In genomic region chr17:17420035-17420434, GRCh38 we compare ENCODE assay signal across 1 cellular context.
TF ChIP-seq lines count a peak whose summit lies in the region.

No MANE protein-coding gene starts in this region.

TF ChIP-seq in K562, 482 proteins besides CTCF, POLR2A, EP300 and RAD21 (continued from another document):
- TF ChIP-seq ZBTB11 (CRISPR knock-in tag; IDR thresholded peaks at IDR 0.05) (no peak), CCAR2 (IDR thresholded peaks at IDR 0.05; ENCODE audit: low read depth, low read length) (no peak), RBM25 (IDR thresholded peaks at IDR 0.05; ENCODE audit: low read depth, low read length, severe bottlenecking) (peak; percentile 50), GATAD2B (IDR thresholded peaks at IDR 0.05; ENCODE audit: borderline replicate concordance) (no peak), HNRNPL (IDR thresholded peaks at IDR 0.05; ENCODE audit: low read depth, low read length) (no peak), THRB (CRISPR knock-in tag; conservative IDR thresholded peaks at IDR 0.05) (no peak), SMARCA5 (IDR thresholded peaks at IDR 0.05) (0 out of 2 replicates have a peak, but pooled peaks have one; percentile 62), KDM1A (IDR thresholded peaks at IDR 0.05) (peak; percentile 38 to 65; a peak in 3 of 4 replicates), ARID2 (IDR thresholded peaks at IDR 0.05) (no peak), SLC30A9 (CRISPR knock-in tag; IDR thresholded peaks at IDR 0.05) (no peak), E2F1 (CRISPR knock-in tag; IDR thresholded peaks at IDR 0.05) (no peak), ZNF431 (CRISPR knock-in tag; IDR thresholded peaks at IDR 0.05) (no peak), ATF1 (CRISPR knock-in tag; IDR thresholded peaks at IDR 0.05) (no peak), ATF1 (tag; IDR thresholded peaks at IDR 0.05) (no peak), NFIC (IDR thresholded peaks at IDR 0.05) (peak; percentile 25; the same call in 1 of the 2 replicates), BCOR (IDR thresholded peaks at IDR 0.05) (peak; percentile 81), ZNF408 (CRISPR knock-in tag; IDR thresholded peaks at IDR 0.05; ENCODE audit: low read depth) (no peak), HDAC2 (IDR thresholded peaks at IDR 0.05) (0 out of 2 replicates have a peak, but pooled peaks have one; percentile 18), CUX1 (CRISPR knock-in tag; IDR thresholded peaks at IDR 0.05) (no peak), ZNF699 (CRISPR knock-in tag; IDR thresholded peaks at IDR 0.05; ENCODE audit: insufficient replicate concordance) (no peak), BHLHE40 (IDR thresholded peaks at IDR 0.05; ENCODE audit: low read length) (no peak), TFE3 (CRISPR knock-in tag; IDR thresholded peaks at IDR 0.05) (no peak), RFX7 (CRISPR knock-in tag; IDR thresholded peaks at IDR 0.05) (no peak), JUND (IDR thresholded peaks at IDR 0.05; ENCODE audit: borderline replicate concordance, low read depth, low read length) (no peak), JUND (tag; IDR thresholded peaks at IDR 0.05; ENCODE audit: borderline replicate concordance, low read depth, low read length) (no peak), TEAD1 (CRISPR knock-in tag; IDR thresholded peaks at IDR 0.05) (no peak), HDAC8 (tag; IDR thresholded peaks at IDR 0.05) (no peak), USF2 (CRISPR knock-in tag; IDR thresholded peaks at IDR 0.05) (no peak)
